In the genomic region with DNA sequence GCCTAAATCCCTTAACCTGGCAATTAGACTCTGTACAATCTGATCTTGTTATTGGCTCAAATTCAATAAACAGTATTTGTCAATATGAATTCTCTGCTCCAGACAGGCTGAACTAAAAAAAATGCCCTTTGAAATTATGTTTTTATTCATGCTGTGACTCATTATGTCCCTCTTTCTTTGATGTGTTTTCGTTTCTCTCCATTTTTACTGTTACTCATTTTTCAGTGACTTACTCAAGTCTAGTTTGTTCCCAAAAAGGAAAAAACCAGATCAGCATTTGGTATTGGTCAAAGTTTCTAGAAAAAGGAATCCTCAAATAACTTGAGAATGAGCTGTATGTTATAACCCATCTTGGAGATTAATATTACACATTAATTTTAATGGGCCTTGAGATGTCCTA, we compare ENCODE assay signal across 20 cellular contexts. TPM values are rescaled to one million over a fixed set of nuclear protein-coding genes. Genes with fewer than 3 reads are reported as not detected.
DNase-seq lines count a peak whose midpoint lies in the region; ATAC-seq and TF ChIP-seq lines count a peak whose summit lies in the region.
"Had no signal": no experiment of that assay in that cellular context is flagged by ENCODE, and none has a peak within 500 bp of the region (broad histone marks: within the 10 kb centered on the region; RNA-seq: fewer than 3 reads in every experiment).

No MANE protein-coding gene starts in this region.

- POLR2A ChIA-PET in SK-N-SH (lab: Yijun Ruan, JAX) = no interaction called here

- ATAC-seq in HG02973 (IDR thresholded peaks at IDR 0.05; ENCODE audit: unreplicated experiment) (no peak), GM21360 (IDR thresholded peaks at IDR 0.05; ENCODE audit: unreplicated experiment) (no peak)
- ATAC-seq: left lobe of liver, sciatic nerve had no signal

- no peaks in the 10 kb centered on the region for H3K79me2 ChIP-seq in SK-N-SH (ENCODE audit: insufficient read depth)

- H3K9me3 ChIP-seq in SK-N-SH = no peaks in the 10 kb centered on the region
- H3K9me3 ChIP-seq: heart left ventricle had no signal

- no peak overlapping the region for H3K4me3 ChIP-seq in SK-N-SH (ENCODE audit: low read depth in 2 of 2, low read length in 1 of 2)
- H3K4me3 ChIP-seq in cardiac fibroblast (replicated peaks in 1 of 2; ENCODE audit: low read depth in 2 of 2, low read length in 2 of 2) = no peak overlapping the region
- H3K4me3 ChIP-seq: heart left ventricle had no signal

- no peaks in the 10 kb centered on the region for H4K20me1 ChIP-seq in SK-N-SH (ENCODE audit: insufficient read depth)

- WGBS in SK-N-SH (ENCODE audit: low lambda C conversion rate) = 11% methylated on average over 1 of the region's 1 CpG

- H3K4me1 ChIP-seq in SK-N-SH (ENCODE audit: control insufficient read depth in 1 of 2, insufficient read depth in 2 of 2, low read depth in 1 of 2, low read length in 1 of 2) = peaks cover 13 to 39% of the 10 kb centered on the region in 2 experiments; a peak in 3 of 4 replicates

- TF ChIP-seq EP300 in SK-N-SH (IDR thresholded peaks at IDR 0.05; ENCODE audit: borderline replicate concordance in 1 of 2, low read depth in 1 of 2, low read length in 1 of 2) = peak in 1 of 2 experiments; percentile 34; a peak in 1 of 4 replicates

- H3K36me3 ChIP-seq in SK-N-SH (replicated peaks in 1 of 2; ENCODE audit: control insufficient read depth in 1 of 2, insufficient read depth in 2 of 2, low read length in 1 of 2) = no peaks in the 10 kb centered on the region
- H3K36me3 ChIP-seq: heart left ventricle had no signal

- no peak overlapping the region for H3K4me2 ChIP-seq in SK-N-SH

- H2AFZ ChIP-seq in SK-N-SH (ENCODE audit: low read depth) = no peak overlapping the region

- no peak overlapping the region for H3K9ac ChIP-seq in SK-N-SH

- CTCF ChIA-PET in SK-N-SH (lab: Yijun Ruan, JAX) = interaction anchor here (0.7 to 9.4 kb wide), 3 partner anchors 35 to 145 kb away, joined by 3 to 183 read pairs (median 8); a partner anchor contains a TSS

- peak; percentile 14 for DNase-seq in HT1080 (ENCODE audit: low read depth)
- no peak for DNase-seq in SK-N-SH
- DNase-seq in cardiac fibroblast (ENCODE audit: low read depth in 2 of 2) = peak; percentile 25 to 91
- peak; percentile 16 for DNase-seq in myocyte (ENCODE audit: low read depth)
- DNase-seq in stimulated activated CD4-positive, alpha-beta T cell treated with anti-CD3 and anti-CD28 coated beads, Interleukin-1b, Interleukin-23, amount 100 ng/mL, for 48 hours = no peak
- DNase-seq: activated B cell treated with CpG ODN at 0.5 μM for 24 hours; activated CD4-positive, alpha-beta memory T cell treated with anti-CD3 and anti-CD28 coated beads, Interleukin-2, amount 10 ng/mL, durations not matched to agents 7 days and 5 days; activated naive CD4-positive, alpha-beta T cell; activated T-cell treated with anti-CD3 and anti-CD28 coated beads, Interleukin-2, amount 50 U/mL, for 1 hour; cortex of kidney; EL; heart left ventricle; NCI-H1436 treated with DMSO at 0.1 percent for 48 hours; NCI-H510A treated with DMSO at 0.1 percent for 48 hours; RPMI8226 had no signal

- no peak for TF ChIP-seq RAD21 in SK-N-SH (IDR thresholded peaks at IDR 0.05; ENCODE audit: low read length)

- no peaks in the 10 kb centered on the region for H3K9me2 ChIP-seq in SK-N-SH

- H3F3A ChIP-seq in SK-N-SH (replicated peaks; ENCODE audit: insufficient read depth) = peaks cover 31% of the 10 kb centered on the region

- peak overlapping the region; percentile 58 to 74 for H3K27ac ChIP-seq in SK-N-SH (ENCODE audit: low read depth in 2 of 2, low read length in 1 of 2)
- H3K27ac ChIP-seq: heart left ventricle had no signal

- TF ChIP-seq CTCF in SK-N-SH (IDR thresholded peaks at IDR 0.05) = no peak
- no peak for TF ChIP-seq CTCF in cardiac fibroblast (IDR thresholded peaks at IDR 0.05; ENCODE audit: low read depth, low read length)

- no peaks in the 10 kb centered on the region for H3K27me3 ChIP-seq in SK-N-SH (ENCODE audit: insufficient read depth)
- H3K27me3 ChIP-seq: heart left ventricle had no signal

TF ChIP-seq in SK-N-SH, 30 proteins besides CTCF, POLR2A, EP300 and RAD21:
- TF ChIP-seq FOSL2 (IDR thresholded peaks at IDR 0.05; ENCODE audit: borderline replicate concordance, low read depth) = peak; percentile 62; the same call in 1 of the 2 replicates
- TF ChIP-seq TAF1 (IDR thresholded peaks at IDR 0.05; ENCODE audit: borderline replicate concordance, low read depth, low read length) = no peak
- peak; percentile 5; the same call in 1 of the 2 replicates for TF ChIP-seq NFIC (IDR thresholded peaks at IDR 0.05; ENCODE audit: borderline replicate concordance)
- TF ChIP-seq, protein P1, sequence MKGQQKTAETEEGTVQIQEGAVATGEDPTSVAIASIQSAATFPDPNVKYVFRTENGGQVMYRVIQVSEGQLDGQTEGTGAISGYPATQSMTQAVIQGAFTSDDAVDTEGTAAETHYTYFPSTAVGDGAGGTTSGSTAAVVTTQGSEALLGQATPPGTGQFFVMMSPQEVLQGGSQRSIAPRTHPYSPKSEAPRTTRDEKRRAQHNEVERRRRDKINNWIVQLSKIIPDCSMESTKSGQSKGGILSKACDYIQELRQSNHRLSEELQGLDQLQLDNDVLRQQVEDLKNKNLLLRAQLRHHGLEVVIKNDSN (IDR thresholded peaks at IDR 0.05; ENCODE audit: borderline replicate concordance, low read depth) = no peak
- no peak for TF ChIP-seq RCOR1 (IDR thresholded peaks at IDR 0.05; ENCODE audit: low read length)
- TF ChIP-seq, protein P2, sequence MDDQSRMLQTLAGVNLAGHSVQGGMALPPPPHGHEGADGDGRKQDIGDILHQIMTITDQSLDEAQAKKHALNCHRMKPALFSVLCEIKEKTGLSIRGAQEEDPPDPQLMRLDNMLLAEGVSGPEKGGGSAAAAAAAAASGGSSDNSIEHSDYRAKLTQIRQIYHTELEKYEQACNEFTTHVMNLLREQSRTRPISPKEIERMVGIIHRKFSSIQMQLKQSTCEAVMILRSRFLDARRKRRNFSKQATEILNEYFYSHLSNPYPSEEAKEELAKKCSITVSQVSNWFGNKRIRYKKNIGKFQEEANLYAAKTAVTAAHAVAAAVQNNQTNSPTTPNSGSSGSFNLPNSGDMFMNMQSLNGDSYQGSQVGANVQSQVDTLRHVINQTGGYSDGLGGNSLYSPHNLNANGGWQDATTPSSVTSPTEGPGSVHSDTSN (IDR thresholded peaks at IDR 0.05) = peak; percentile 50
- TF ChIP-seq TCF12 (IDR thresholded peaks at IDR 0.05) = peak; percentile 43
- TF ChIP-seq CHD2 (IDR thresholded peaks at IDR 0.05; ENCODE audit: low read length, partially characterized antibody) = no peak
- peak; percentile 42 for TF ChIP-seq JUND (IDR thresholded peaks at IDR 0.05)
- 0 out of 2 replicates have a peak, but pooled peaks have one; percentile 41 for TF ChIP-seq MEF2A (IDR thresholded peaks at IDR 0.05; ENCODE audit: borderline replicate concordance, low read depth)

RNA-seq across cellular contexts. Expression of a gene that starts 40.4 kb away (rescaled TPM):
- total RNA-seq in HT1080 (2014; rRNA removed; shearing (Covaris generic)) = 0.10 and 0.11 TPM in 2 replicates
- polyA plus RNA-seq in HT1080 (2015; cell fraction: cytosol; rRNA removed) = 0.05 and 0.06 TPM in 2 replicates
- polyA plus RNA-seq in HT1080 (2015; cell fraction: nucleus; rRNA removed) = 0.11 and 0.16 TPM in 2 replicates
- 3.3 and 5.4 TPM in 2 replicates for polyA plus RNA-seq in SK-N-SH (2012; rRNA removed)
- 3.9 and 5.5 TPM in 2 replicates for polyA plus RNA-seq in SK-N-SH (2012; cell fraction: cytosol; rRNA removed)
- polyA plus RNA-seq in SK-N-SH (2012; cell fraction: nucleus; rRNA removed) = 3.7 and 5.9 TPM in 2 replicates
- total RNA-seq in myocyte = 0.31 and 0.35 TPM in 2 replicates
- 1.5 TPM for polyA plus RNA-seq in myocyte (2012)
- total RNA-seq: activated B cell treated with CpG ODN at 0.5 μM for 24 hours; activated CD4-positive, alpha-beta memory T cell treated with anti-CD3 and anti-CD28 coated beads, Interleukin-2, amount 10 ng/mL, durations not matched to agents 7 days and 5 days had no signal
- polyA plus RNA-seq: CD14-positive monocyte had no signal

Comparison
In these comparisons a context has a peak if more than half of its experiments do, and no peak if none do; other contexts are left out.
1. DNase-seq: peak in HT1080 (single experiment), cardiac fibroblast (2 of 2) and myocyte (single experiment); none in SK-N-SH (single experiment) and stimulated activated CD4-positive, alpha-beta T cell treated with anti-CD3 and anti-CD28 coated beads, Interleukin-1b, Interleukin-23, amount 100 ng/mL, for 48 hours (single experiment).